ENCODE assay signal across 8 cellular contexts in the genomic region with DNA sequence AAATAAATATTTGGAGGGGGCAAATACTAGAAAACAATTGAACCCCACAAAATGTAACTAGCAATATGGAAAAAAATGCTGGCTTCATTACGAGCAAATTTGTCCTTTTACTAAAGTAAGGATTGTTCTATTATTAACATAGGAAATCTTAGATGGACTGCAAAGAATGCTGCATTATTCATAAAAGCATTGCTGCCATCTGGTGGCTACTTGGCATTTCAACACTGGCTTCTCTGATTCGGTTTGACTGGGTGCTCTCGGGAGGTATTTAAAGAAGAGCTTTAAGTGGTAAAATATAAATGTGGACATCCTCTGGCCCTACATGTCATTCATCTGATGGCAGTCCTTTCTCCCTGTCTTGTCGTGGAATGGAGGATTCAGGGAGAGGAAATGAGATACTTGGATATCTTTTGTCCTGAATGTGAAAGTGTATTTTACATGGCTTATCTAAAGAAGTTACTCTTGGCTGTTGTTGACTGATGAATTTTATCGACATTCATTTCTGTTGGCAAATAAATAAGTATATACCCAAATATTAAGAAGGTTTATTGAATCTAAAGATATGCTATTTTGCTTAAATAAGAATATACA.
A peak's percentile ranks its signal among the peaks of the same experiment; 100 is the strongest.
DNase-seq lines count a peak whose midpoint lies in the region; ATAC-seq and TF ChIP-seq lines count a peak whose summit lies in the region.

No MANE protein-coding gene starts in this region.

- H3K4me1 Mint-ChIP-seq in CD4-positive, alpha-beta T cell (ENCODE audit: low read depth): peaks cover 85% of the 10 kb centered on the region
- peaks cover 73% of the 10 kb centered on the region for H3K4me1 Mint-ChIP-seq in activated T-helper 2 cell treated with anti-CD3 and anti-CD28 coated beads, Interferon-gamma antibody, Interleukin-2, Interleukin-4, amounts not matched to agents 10 μg/mL and 5 μg/mL and 100 μg/mL, durations not matched to agents 14 hours and 24 hours and 36 hours (ENCODE audit: low read depth)

- in situ Hi-C loops in KBM-7 (cut with MboI; ENCODE audit: low pct_unique_long_range_greater_than_20kb, low sequenced_read_pairs) (no loop called here), transverse colon (cut with MboI; ENCODE audit: low pct_ligation_motif_present in 1 of 4, low pct_unique_long_range_greater_than_20kb in 1 of 4, low sequenced_read_pairs in 3 of 4) (loop anchor here in 2 of 4 donors (25.0 kb wide), 1 partner anchor 147 kb away; no protein-coding TSS in a partner anchor)

- no peaks in the 10 kb centered on the region for H3K79me2 ChIP-seq in osteoblast (ENCODE audit: insufficient read depth, low read length)

- no peaks in the 10 kb centered on the region for H3K9me3 ChIP-seq in CD4-positive, alpha-beta T cell (ENCODE audit: control insufficient read depth, low read length)
- H3K9me3 ChIP-seq in osteoblast (ENCODE audit: low read depth, low read length): no peaks in the 10 kb centered on the region
- no peaks in the 10 kb centered on the region for H3K9me3 ChIP-seq in transverse colon

- H3K4me1 ChIP-seq in osteoblast (ENCODE audit: insufficient read depth, low read length) (peaks cover 3% of the 10 kb centered on the region), transverse colon (peaks cover 0 to 17% (median 0%) of the 10 kb centered on the region in 4 donors)

- peaks cover 24% of the 10 kb centered on the region for H3K36me3 Mint-ChIP-seq in CD4-positive, alpha-beta T cell (ENCODE audit: low read depth)
- peaks cover 23% of the 10 kb centered on the region for H3K36me3 Mint-ChIP-seq in activated T-helper 2 cell treated with anti-CD3 and anti-CD28 coated beads, Interferon-gamma antibody, Interleukin-2, Interleukin-4, amounts not matched to agents 10 μg/mL and 5 μg/mL and 100 μg/mL, durations not matched to agents 14 hours and 24 hours and 36 hours (ENCODE audit: low read depth)

- H3K9me3 Mint-ChIP-seq in CD4-positive, alpha-beta T cell: no peaks in the 10 kb centered on the region
- H3K9me3 Mint-ChIP-seq in activated T-helper 2 cell treated with anti-CD3 and anti-CD28 coated beads, Interferon-gamma antibody, Interleukin-2, Interleukin-4, amounts not matched to agents 10 μg/mL and 5 μg/mL and 100 μg/mL, durations not matched to agents 14 hours and 24 hours and 36 hours: peaks cover 4% of the 10 kb centered on the region

- CTCF ChIA-PET in CD4-positive, alpha-beta T cell (lab: Charles Lee): interaction anchor here (0.6 to 4.3 kb wide), 35 partner anchors 10 to 225 kb away, joined by 3 to 76 read pairs (median 5); no protein-coding TSS in a partner anchor

- H3K27ac Mint-ChIP-seq in CD4-positive, alpha-beta T cell: peak overlapping the region; percentile 86
- peak overlapping the region; percentile 92 for H3K27ac Mint-ChIP-seq in activated T-helper 2 cell treated with anti-CD3 and anti-CD28 coated beads, Interferon-gamma antibody, Interleukin-2, Interleukin-4, amounts not matched to agents 10 μg/mL and 5 μg/mL and 100 μg/mL, durations not matched to agents 14 hours and 24 hours and 36 hours

- H3K27me3 ChIP-seq in CD4-positive, alpha-beta T cell (ENCODE audit: control insufficient read depth, insufficient read depth, low read length): no peaks in the 10 kb centered on the region
- H3K27me3 ChIP-seq in osteoblast (ENCODE audit: insufficient read depth, low read length) (no peaks in the 10 kb centered on the region), transverse colon (no peaks in the 10 kb centered on the region)

- H3K4me3 ChIP-seq in osteoblast (ENCODE audit: insufficient read depth, low read length) (peak overlapping the region; percentile 50), transverse colon (no peak overlapping the region)

- TF ChIP-seq POLR2A in transverse colon (IDR thresholded peaks at IDR 0.05): no peak

- TF ChIP-seq EP300 in transverse colon (IDR thresholded peaks at IDR 0.05; ENCODE audit: low read depth): no peak

- H3K27ac ChIP-seq in CD4-positive, alpha-beta T cell (ENCODE audit: low read depth, low read length): no peak overlapping the region
- no peak overlapping the region for H3K27ac ChIP-seq in osteoblast (ENCODE audit: low read depth, low read length)
- H3K27ac ChIP-seq in transverse colon: no peak overlapping the region

- ATAC-seq in CD4-positive, alpha-beta T cell (ENCODE audit: poor library complexity): peak; percentile 39
- peak; percentile 60 for ATAC-seq in GM19395 (IDR thresholded peaks at IDR 0.05; ENCODE audit: unreplicated experiment)

- H3K4me3 Mint-ChIP-seq in CD4-positive, alpha-beta T cell: peak overlapping the region; percentile 81
- H3K4me3 Mint-ChIP-seq in activated T-helper 2 cell treated with anti-CD3 and anti-CD28 coated beads, Interferon-gamma antibody, Interleukin-2, Interleukin-4, amounts not matched to agents 10 μg/mL and 5 μg/mL and 100 μg/mL, durations not matched to agents 14 hours and 24 hours and 36 hours (ENCODE audit: low read depth): peak overlapping the region; percentile 63

- peak overlapping the region; percentile 84 for H2AFZ ChIP-seq in osteoblast (ENCODE audit: low read length)

- TF ChIP-seq CTCF in CD4-positive, alpha-beta T cell (IDR thresholded peaks at IDR 0.05): peak; percentile 89
- TF ChIP-seq CTCF in osteoblast (IDR thresholded peaks at IDR 0.05; ENCODE audit: extremely low read depth, low read depth, low read length) (peak; percentile 82), transverse colon (IDR thresholded peaks at IDR 0.05) (peak; percentile 63 to 68 (median 66))

- intact Hi-C loops in CD4-positive, alpha-beta T cell (cut with DNase I, micrococcal nuclease): loop anchor here (1.0 to 5.0 kb wide), 7 partner anchors 37 to 225 kb away; a partner anchor contains a TSS
- intact Hi-C loops in activated T-helper 2 cell treated with anti-CD3 and anti-CD28 coated beads, Interferon-gamma antibody, Interleukin-2, Interleukin-4, amounts not matched to agents 10 μg/mL and 5 μg/mL and 100 μg/mL, durations not matched to agents 14 hours and 24 hours and 36 hours (cut with micrococcal nuclease): loop anchor here (1.0 to 10.0 kb wide), 6 partner anchors 37 to 1065 kb away; no protein-coding TSS in a partner anchor
- intact Hi-C loops in transverse colon (cut with DNase I; ENCODE audit: low total_unique reads): no loop called here

- H3K4me2 ChIP-seq in osteoblast (ENCODE audit: insufficient read depth, low read length): peak overlapping the region; percentile 70

- WGBS in transverse colon (ENCODE audit: low coverage in 1 of 2), 2 donors: 7 to 8% methylated on average over 4 to 5 of the region's 5 CpGs

- H3K36me3 ChIP-seq in osteoblast (ENCODE audit: insufficient read depth, low read length): no peaks in the 10 kb centered on the region
- no peaks in the 10 kb centered on the region for H3K36me3 ChIP-seq in transverse colon

- peak; percentile 56 to 68 (median 62) for DNase-seq in CD4-positive, alpha-beta T cell
- DNase-seq in KBM-7 (peak; percentile 82), RPMI7951 (ENCODE audit: low read depth) (peak; percentile 56), fibroblast of the conjunctiva (ENCODE audit: low read depth) (peak; percentile 67), osteoblast (ENCODE audit: insufficient read length, low spot score, missing footprints) (no peak), transverse colon (peak; percentile 66)
- peak; percentile 54 for DNase-seq in activated T-helper 2 cell treated with anti-CD3 and anti-CD28 coated beads, Interferon-gamma antibody, Interleukin-2, Interleukin-4, amounts not matched to agents 10 μg/mL and 5 μg/mL and 100 μg/mL, durations not matched to agents 14 hours and 24 hours and 36 hours (ENCODE audit: low spot score)

- no peaks in the 10 kb centered on the region for H3K27me3 Mint-ChIP-seq in CD4-positive, alpha-beta T cell
- no peaks in the 10 kb centered on the region for H3K27me3 Mint-ChIP-seq in activated T-helper 2 cell treated with anti-CD3 and anti-CD28 coated beads, Interferon-gamma antibody, Interleukin-2, Interleukin-4, amounts not matched to agents 10 μg/mL and 5 μg/mL and 100 μg/mL, durations not matched to agents 14 hours and 24 hours and 36 hours (ENCODE audit: low read depth)

- POLR2A ChIA-PET in CD4-positive, alpha-beta T cell (lab: Charles Lee): interaction anchor here (0.7 to 4.8 kb wide), 18 partner anchors 12 to 157 kb away, joined by 3 to 58 read pairs (median 4); a partner anchor contains a TSS

- no peaks in the 10 kb centered on the region for H4K20me1 ChIP-seq in osteoblast (ENCODE audit: insufficient read depth, low read length)
